1 cellular context compared by ENCODE assay signal in the genomic region with DNA sequence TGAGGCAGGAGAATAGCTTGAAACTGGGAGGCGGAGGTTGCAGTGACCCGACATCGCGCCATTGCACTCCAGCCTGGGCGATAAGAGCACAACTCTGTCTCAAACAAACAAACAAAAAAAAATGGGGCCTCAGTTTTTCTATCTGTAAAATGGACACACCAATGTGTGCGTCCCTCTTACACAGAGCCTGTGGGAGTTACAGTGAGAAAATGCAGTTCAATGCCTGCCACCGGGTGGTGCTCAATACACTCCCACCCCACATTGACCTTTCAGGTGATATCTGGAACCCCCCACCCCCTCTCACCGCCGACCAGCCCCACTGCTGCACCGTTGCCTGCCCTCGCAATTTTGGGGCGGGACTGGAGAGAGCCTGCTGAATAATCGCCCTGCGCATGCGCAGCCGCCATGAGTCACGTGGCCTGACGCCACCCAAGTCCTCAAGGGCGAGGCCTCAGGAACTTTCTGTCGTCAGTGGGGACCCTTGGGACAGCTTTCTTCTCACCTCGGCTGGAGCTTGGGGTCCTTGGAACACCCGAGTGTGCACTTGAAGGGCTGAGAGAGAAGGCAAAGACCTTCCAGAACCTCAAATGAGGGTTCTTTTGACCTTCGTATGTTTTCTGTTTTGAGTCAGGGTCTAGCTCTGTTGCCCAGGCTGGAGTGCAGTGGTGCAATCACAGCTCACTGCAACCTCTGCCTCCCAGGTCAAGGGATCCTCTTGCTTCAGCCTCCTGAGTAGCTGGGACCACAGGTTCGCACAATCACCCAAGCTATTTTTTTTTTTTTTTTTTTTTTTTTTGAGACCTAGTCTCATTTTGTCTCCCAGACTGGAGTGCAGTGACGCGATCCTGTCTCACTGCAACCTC.
TF ChIP-seq lines count a peak whose summit lies in the region.

No MANE protein-coding gene starts in this region.

TF ChIP-seq in K562, 482 proteins besides CTCF, POLR2A, EP300 and RAD21 (continues in another document):
- TF ChIP-seq, protein P1, sequence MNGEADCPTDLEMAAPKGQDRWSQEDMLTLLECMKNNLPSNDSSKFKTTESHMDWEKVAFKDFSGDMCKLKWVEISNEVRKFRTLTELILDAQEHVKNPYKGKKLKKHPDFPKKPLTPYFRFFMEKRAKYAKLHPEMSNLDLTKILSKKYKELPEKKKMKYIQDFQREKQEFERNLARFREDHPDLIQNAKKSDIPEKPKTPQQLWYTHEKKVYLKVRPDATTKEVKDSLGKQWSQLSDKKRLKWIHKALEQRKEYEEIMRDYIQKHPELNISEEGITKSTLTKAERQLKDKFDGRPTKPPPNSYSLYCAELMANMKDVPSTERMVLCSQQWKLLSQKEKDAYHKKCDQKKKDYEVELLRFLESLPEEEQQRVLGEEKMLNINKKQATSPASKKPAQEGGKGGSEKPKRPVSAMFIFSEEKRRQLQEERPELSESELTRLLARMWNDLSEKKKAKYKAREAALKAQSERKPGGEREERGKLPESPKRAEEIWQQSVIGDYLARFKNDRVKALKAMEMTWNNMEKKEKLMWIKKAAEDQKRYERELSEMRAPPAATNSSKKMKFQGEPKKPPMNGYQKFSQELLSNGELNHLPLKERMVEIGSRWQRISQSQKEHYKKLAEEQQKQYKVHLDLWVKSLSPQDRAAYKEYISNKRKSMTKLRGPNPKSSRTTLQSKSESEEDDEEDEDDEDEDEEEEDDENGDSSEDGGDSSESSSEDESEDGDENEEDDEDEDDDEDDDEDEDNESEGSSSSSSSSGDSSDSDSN (IDR thresholded peaks at IDR 0.05; ENCODE audit: borderline replicate concordance in 1 of 2, low read depth in 2 of 2, low read length in 2 of 2) = no peak
- TF ChIP-seq POLR2G (IDR thresholded peaks at IDR 0.05; ENCODE audit: low read depth, low read length) = peak; percentile 60; the same call in 1 of the 2 replicates
- no peak for TF ChIP-seq RFX1 (IDR thresholded peaks at IDR 0.05)
- TF ChIP-seq ZNF121 (CRISPR knock-in tag; conservative IDR thresholded peaks at IDR 0.05) = peak; percentile 99
- TF ChIP-seq ZNF507 (tag; conservative IDR thresholded peaks at IDR 0.05) = no peak
- TF ChIP-seq ZNF165 (CRISPR knock-in tag; IDR thresholded peaks at IDR 0.05; ENCODE audit: borderline replicate concordance) = no peak
- no peak for TF ChIP-seq KLF1 (tag; IDR thresholded peaks at IDR 0.05)
- peak; percentile 75 for TF ChIP-seq CBFA2T2 (conservative IDR thresholded peaks at IDR 0.05)
- TF ChIP-seq LEF1 (IDR thresholded peaks at IDR 0.05) = no peak
- no peak for TF ChIP-seq ZNF143 (CRISPR knock-in tag; IDR thresholded peaks at IDR 0.05)
- 0 out of 2 replicates have a peak, but pooled peaks have one; percentile 28 for TF ChIP-seq ZFX (CRISPR knock-in tag; IDR thresholded peaks at IDR 0.05)
- TF ChIP-seq, protein P2, sequence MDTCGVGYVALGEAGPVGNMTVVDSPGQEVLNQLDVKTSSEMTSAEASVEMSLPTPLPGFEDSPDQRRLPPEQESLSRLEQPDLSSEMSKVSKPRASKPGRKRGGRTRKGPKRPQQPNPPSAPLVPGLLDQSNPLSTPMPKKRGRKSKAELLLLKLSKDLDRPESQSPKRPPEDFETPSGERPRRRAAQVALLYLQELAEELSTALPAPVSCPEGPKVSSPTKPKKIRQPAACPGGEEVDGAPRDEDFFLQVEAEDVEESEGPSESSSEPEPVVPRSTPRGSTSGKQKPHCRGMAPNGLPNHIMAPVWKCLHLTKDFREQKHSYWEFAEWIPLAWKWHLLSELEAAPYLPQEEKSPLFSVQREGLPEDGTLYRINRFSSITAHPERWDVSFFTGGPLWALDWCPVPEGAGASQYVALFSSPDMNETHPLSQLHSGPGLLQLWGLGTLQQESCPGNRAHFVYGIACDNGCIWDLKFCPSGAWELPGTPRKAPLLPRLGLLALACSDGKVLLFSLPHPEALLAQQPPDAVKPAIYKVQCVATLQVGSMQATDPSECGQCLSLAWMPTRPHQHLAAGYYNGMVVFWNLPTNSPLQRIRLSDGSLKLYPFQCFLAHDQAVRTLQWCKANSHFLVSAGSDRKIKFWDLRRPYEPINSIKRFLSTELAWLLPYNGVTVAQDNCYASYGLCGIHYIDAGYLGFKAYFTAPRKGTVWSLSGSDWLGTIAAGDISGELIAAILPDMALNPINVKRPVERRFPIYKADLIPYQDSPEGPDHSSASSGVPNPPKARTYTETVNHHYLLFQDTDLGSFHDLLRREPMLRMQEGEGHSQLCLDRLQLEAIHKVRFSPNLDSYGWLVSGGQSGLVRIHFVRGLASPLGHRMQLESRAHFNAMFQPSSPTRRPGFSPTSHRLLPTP (IDR thresholded peaks at IDR 0.05; ENCODE audit: borderline replicate concordance, extremely low read depth, insufficient read length) = no peak
- TF ChIP-seq RCOR1 (IDR thresholded peaks at IDR 0.05; ENCODE audit: borderline replicate concordance in 1 of 2, low read depth in 2 of 2, low read length in 2 of 2) = peak; percentile 29 to 76; a peak in 2 of 4 replicates
- no peak for TF ChIP-seq SMAD3 (CRISPR knock-in tag; conservative IDR thresholded peaks at IDR 0.05)
- TF ChIP-seq, protein P3, sequence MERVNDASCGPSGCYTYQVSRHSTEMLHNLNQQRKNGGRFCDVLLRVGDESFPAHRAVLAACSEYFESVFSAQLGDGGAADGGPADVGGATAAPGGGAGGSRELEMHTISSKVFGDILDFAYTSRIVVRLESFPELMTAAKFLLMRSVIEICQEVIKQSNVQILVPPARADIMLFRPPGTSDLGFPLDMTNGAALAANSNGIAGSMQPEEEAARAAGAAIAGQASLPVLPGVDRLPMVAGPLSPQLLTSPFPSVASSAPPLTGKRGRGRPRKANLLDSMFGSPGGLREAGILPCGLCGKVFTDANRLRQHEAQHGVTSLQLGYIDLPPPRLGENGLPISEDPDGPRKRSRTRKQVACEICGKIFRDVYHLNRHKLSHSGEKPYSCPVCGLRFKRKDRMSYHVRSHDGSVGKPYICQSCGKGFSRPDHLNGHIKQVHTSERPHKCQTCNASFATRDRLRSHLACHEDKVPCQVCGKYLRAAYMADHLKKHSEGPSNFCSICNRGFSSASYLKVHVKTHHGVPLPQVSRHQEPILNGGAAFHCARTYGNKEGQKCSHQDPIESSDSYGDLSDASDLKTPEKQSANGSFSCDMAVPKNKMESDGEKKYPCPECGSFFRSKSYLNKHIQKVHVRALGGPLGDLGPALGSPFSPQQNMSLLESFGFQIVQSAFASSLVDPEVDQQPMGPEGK (CRISPR knock-in tag; IDR thresholded peaks at IDR 0.05; ENCODE audit: borderline replicate concordance) = no peak
- 0 out of 2 replicates have a peak, but pooled peaks have one; percentile 34 for TF ChIP-seq ZKSCAN1 (IDR thresholded peaks at IDR 0.05; ENCODE audit: low read depth, low read length)
- peak; percentile 35; the same call in 1 of the 2 replicates for TF ChIP-seq HCFC1 (IDR thresholded peaks at IDR 0.05; ENCODE audit: low read depth, low read length)
- peak; percentile 20; the same call in 1 of the 2 replicates for TF ChIP-seq PHF8 (IDR thresholded peaks at IDR 0.05; ENCODE audit: borderline replicate concordance, low read length)
- TF ChIP-seq TEAD2 (tag; IDR thresholded peaks at IDR 0.05) = no peak
- TF ChIP-seq HDAC8 (tag; IDR thresholded peaks at IDR 0.05) = peak; percentile 16; the same call in 1 of the 2 replicates
- no peak for TF ChIP-seq ZNF830 (CRISPR knock-in tag; IDR thresholded peaks at IDR 0.05)
- no peak for TF ChIP-seq CAMTA2 (CRISPR knock-in tag; conservative IDR thresholded peaks at IDR 0.05)
- TF ChIP-seq NBN (IDR thresholded peaks at IDR 0.05; ENCODE audit: low read depth) = no peak
- no peak for TF ChIP-seq RHOXF2B (CRISPR knock-in tag; conservative IDR thresholded peaks at IDR 0.05)
- TF ChIP-seq, protein P4, sequence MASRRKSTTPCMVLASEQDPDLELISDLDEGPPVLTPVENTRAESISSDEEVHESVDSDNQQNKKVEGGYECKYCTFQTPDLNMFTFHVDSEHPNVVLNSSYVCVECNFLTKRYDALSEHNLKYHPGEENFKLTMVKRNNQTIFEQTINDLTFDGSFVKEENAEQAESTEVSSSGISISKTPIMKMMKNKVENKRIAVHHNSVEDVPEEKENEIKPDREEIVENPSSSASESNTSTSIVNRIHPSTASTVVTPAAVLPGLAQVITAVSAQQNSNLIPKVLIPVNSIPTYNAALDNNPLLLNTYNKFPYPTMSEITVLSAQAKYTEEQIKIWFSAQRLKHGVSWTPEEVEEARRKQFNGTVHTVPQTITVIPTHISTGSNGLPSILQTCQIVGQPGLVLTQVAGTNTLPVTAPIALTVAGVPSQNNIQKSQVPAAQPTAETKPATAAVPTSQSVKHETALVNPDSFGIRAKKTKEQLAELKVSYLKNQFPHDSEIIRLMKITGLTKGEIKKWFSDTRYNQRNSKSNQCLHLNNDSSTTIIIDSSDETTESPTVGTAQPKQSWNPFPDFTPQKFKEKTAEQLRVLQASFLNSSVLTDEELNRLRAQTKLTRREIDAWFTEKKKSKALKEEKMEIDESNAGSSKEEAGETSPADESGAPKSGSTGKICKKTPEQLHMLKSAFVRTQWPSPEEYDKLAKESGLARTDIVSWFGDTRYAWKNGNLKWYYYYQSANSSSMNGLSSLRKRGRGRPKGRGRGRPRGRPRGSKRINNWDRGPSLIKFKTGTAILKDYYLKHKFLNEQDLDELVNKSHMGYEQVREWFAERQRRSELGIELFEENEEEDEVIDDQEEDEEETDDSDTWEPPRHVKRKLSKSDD (conservative IDR thresholded peaks at IDR 0.05; ENCODE audit: low read length) = no peak
- no peak for TF ChIP-seq DACH1 (IDR thresholded peaks at IDR 0.05; ENCODE audit: partially characterized antibody)
- TF ChIP-seq ZNF197 (CRISPR knock-in tag; IDR thresholded peaks at IDR 0.05; ENCODE audit: low read depth) = no peak
- no peak for TF ChIP-seq ZNF583 (CRISPR knock-in tag; IDR thresholded peaks at IDR 0.05)
- TF ChIP-seq FOSL1 (tag; conservative IDR thresholded peaks at IDR 0.05) = 0 out of 2 replicates have a peak, but pooled peaks have one; percentile 17
- no peak for TF ChIP-seq NONO (IDR thresholded peaks at IDR 0.05; ENCODE audit: low read depth in 2 of 2, low read length in 1 of 2)
- no peak for TF ChIP-seq BACH1 (tag; IDR thresholded peaks at IDR 0.05)
- TF ChIP-seq, protein P5, sequence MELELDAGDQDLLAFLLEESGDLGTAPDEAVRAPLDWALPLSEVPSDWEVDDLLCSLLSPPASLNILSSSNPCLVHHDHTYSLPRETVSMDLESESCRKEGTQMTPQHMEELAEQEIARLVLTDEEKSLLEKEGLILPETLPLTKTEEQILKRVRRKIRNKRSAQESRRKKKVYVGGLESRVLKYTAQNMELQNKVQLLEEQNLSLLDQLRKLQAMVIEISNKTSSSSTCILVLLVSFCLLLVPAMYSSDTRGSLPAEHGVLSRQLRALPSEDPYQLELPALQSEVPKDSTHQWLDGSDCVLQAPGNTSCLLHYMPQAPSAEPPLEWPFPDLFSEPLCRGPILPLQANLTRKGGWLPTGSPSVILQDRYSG (tag; conservative IDR thresholded peaks at IDR 0.05; ENCODE audit: low read depth) = no peak
- TF ChIP-seq SMC3 (conservative IDR thresholded peaks at IDR 0.05; ENCODE audit: insufficient read depth, low read depth, low read length) = no peak
